ENCODE assay signal across 13 cellular contexts in the genomic region with DNA sequence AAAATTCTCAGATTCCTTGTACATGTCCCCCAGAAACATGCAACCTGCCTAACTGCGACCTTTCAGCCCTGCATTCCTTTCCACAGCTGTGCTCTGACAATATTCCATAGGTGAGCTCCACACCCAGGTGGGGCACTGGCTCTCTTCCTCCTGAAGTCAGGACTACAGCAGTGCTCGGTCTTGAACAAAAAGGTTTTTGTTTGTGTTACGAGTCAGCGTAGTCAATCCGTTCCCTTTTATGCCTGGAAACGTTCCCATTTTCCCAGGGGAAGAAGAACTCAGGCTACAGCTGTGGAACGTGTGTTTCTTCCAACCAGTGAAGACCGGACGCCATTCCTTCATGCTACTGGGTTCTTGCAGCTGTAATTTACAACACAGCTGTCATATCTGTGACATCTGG.
"Had no signal": no experiment of that assay in that cellular context is flagged by ENCODE, and none has a peak within 500 bp of the region (broad histone marks: within the 10 kb centered on the region; RNA-seq: fewer than 3 reads in every experiment).

No MANE protein-coding gene starts in this region.

- H3K9me3 ChIP-seq: body of pancreas, gastroesophageal sphincter, right lobe of liver, testis had no signal

- DNase-seq: activated CD4-positive, alpha-beta T cell treated with anti-CD3 and anti-CD28 coated beads, Interleukin-2, amount 50 U/mL, for 1 hour; activated naive CD8-positive, alpha-beta T cell treated with anti-CD3 and anti-CD28 coated beads for 36 hours; amygdala; central memory CD4-positive, alpha-beta T cell; cortex of kidney; effector memory CD4-positive, alpha-beta T cell; naive thymus-derived CD8-positive, alpha-beta T cell; right lobe of liver; spleen; stimulated activated naive CD8-positive, alpha-beta T cell treated with anti-CD3 and anti-CD28 coated beads, Interleukin-15, amount 100 ng/mL, for 72 hours; testis had no signal

- ATAC-seq: body of pancreas; gastroesophageal sphincter; naive thymus-derived CD8-positive, alpha-beta T cell; right lobe of liver; stimulated activated naive CD8-positive, alpha-beta T cell treated with anti-CD3 and anti-CD28 coated beads, Interleukin-15, amount 100 ng/mL, for 72 hours had no signal

- H3K27ac ChIP-seq: body of pancreas, gastroesophageal sphincter, right lobe of liver, spleen, testis had no signal

- H3K4me3 ChIP-seq: body of pancreas, gastroesophageal sphincter, right lobe of liver, spleen, testis had no signal

- H3K27me3 ChIP-seq: body of pancreas, right lobe of liver, testis had no signal

- H3K36me3 ChIP-seq: gastroesophageal sphincter, right lobe of liver, spleen had no signal

- H3K4me1 ChIP-seq: body of pancreas, gastroesophageal sphincter, right lobe of liver, spleen, testis had no signal
